ENCODE assay signal across 8 cellular contexts in the genomic region with DNA sequence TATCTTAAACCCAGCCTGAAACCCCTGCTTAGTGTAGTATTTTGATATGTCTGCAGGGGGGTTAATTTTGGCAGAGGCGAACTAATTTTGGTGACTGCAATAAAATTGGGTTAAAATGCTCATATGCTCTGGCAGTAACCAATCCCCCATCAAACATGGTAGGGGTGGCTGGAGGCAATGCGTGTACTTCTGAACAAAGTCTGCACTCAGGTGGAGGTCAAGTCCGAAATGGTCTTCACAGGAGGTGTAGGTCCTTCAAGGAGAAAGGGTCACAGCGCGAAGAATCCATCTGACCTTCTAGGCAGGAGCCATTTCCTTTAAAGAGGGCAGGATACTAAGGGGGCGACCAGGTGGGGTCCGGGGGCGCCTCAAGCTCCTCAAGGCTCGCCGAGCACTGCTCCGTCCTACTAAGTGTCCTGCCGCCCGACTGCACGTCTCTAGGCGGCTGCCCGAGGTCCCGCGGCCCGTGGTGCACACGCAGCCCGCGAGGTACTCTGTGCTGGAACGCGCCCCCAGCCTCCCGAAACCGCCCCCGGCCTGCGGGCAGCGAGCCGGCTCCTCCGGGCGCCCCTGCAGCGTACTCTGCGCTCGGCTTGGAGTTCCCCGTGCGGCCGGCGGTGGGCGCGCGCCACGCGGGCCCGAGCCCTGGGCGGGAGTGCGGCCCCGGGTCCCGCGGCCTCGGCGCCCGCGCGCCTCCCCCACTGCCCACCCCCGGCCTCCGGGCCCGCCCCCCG. TPM values are rescaled to one million over a fixed set of nuclear protein-coding genes. Genes with fewer than 3 reads are reported as not detected.
DNase-seq lines count a peak whose midpoint lies in the region; ATAC-seq and TF ChIP-seq lines count a peak whose summit lies in the region.

No MANE protein-coding gene starts in this region.

- no peaks in the 10 kb centered on the region for H3K9me3 ChIP-seq in BE2C
- no peaks in the 10 kb centered on the region for H3K9me3 ChIP-seq in PC-3 (ENCODE audit: low read length)
- H3K9me3 ChIP-seq in iPS-15b (ENCODE audit: control insufficient read depth, insufficient read depth, low read length): no peaks in the 10 kb centered on the region

- H3K9me2 ChIP-seq in PC-3 (replicated peaks; ENCODE audit: low read length): no peaks in the 10 kb centered on the region

- H3K4me3 ChIP-seq in BE2C (ENCODE audit: low read depth, low read length) (peak overlapping the region; percentile 56), PC-3 (ENCODE audit: low read length) (no peak overlapping the region), iPS-15b (ENCODE audit: low read depth, low read length) (peak overlapping the region; percentile 59), skin epidermis (peak overlapping the region; percentile 42 to 70 (median 67))

- H3K27ac Mint-ChIP-seq in activated naive CD8-positive, alpha-beta T cell treated with anti-CD3 and anti-CD28 coated beads for 36 hours: peak overlapping the region; percentile 73

- peaks cover 4% of the 10 kb centered on the region; the same call in 1 of the 2 replicates for H4K20me1 ChIP-seq in PC-3 (ENCODE audit: low read length)

- H3K27me3 Mint-ChIP-seq in activated naive CD8-positive, alpha-beta T cell treated with anti-CD3 and anti-CD28 coated beads for 36 hours: peaks cover 43% of the 10 kb centered on the region

- H3K27me3 ChIP-seq in BE2C (no peaks in the 10 kb centered on the region), PC-3 (ENCODE audit: low read length) (peaks cover 92% of the 10 kb centered on the region), iPS-15b (ENCODE audit: control insufficient read depth, insufficient read depth, low read length) (peaks cover 37% of the 10 kb centered on the region)

- H3K36me3 Mint-ChIP-seq in activated naive CD8-positive, alpha-beta T cell treated with anti-CD3 and anti-CD28 coated beads for 36 hours: peaks cover 2% of the 10 kb centered on the region

- CTCF ChIA-PET in PC-3 (lab: Charles Lee): interaction anchor here (0.7 to 1.2 kb wide), 5 partner anchors 32 to 314 kb away, joined by 3 to 16 read pairs (median 4); no protein-coding TSS in a partner anchor

- H3K27ac ChIP-seq in PC-3 (ENCODE audit: low read length) (no peak overlapping the region), skin epidermis (peak overlapping the region in 12 of 21 experiments; percentile 7 to 91 (median 78))

- H3K9me3 Mint-ChIP-seq in activated naive CD8-positive, alpha-beta T cell treated with anti-CD3 and anti-CD28 coated beads for 36 hours: no peaks in the 10 kb centered on the region

- peak; percentile 57 for DNase-seq in BE2C
- DNase-seq in GM20000 (ENCODE audit: low spot score): peak; percentile 78
- DNase-seq in PC-3: no peak
- peak; percentile 71 for DNase-seq in activated naive CD8-positive, alpha-beta T cell treated with anti-CD3 and anti-CD28 coated beads for 36 hours
- DNase-seq in NCI-H446 (lab: John Stamatoyannopoulos, UW): no peak

- 0 out of 2 replicates have a peak, but pooled peaks have one; percentile 10 for TF ChIP-seq CTCF in BE2C (IDR thresholded peaks at IDR 0.05; ENCODE audit: low read depth, low read length)
- peak; percentile 28 for TF ChIP-seq CTCF in GM20000 (IDR thresholded peaks at IDR 0.05; ENCODE audit: extremely low read depth, missing control alignments)
- no peak for TF ChIP-seq CTCF in PC-3 (conservative IDR thresholded peaks at IDR 0.05; ENCODE audit: low read depth, low read length)

- intact Hi-C loops in PC-3 (cut with micrococcal nuclease): loop anchor here (5.0 kb wide), 1 partner anchor 585 kb away; no protein-coding TSS in a partner anchor

- H3K9ac ChIP-seq in PC-3 (ENCODE audit: low read length) (no peak overlapping the region), iPS-15b (ENCODE audit: low read depth, low read length) (no peak overlapping the region)

- POLR2A ChIA-PET in PC-3 (lab: Charles Lee; ENCODE audit: unreplicated experiment): interaction anchor here (0.6 kb wide), 1 partner anchor 302 kb away, joined by 4 read pairs; no protein-coding TSS in a partner anchor

- no TSS peak for BruUV-seq in PC-3 (replicated peaks; lab: Mats Ljungman, UMichigan)

- peak overlapping the region; percentile 81 for H3K4me3 Mint-ChIP-seq in activated naive CD8-positive, alpha-beta T cell treated with anti-CD3 and anti-CD28 coated beads for 36 hours

- H3K4me1 ChIP-seq in BE2C (peaks cover 21% of the 10 kb centered on the region), PC-3 (ENCODE audit: insufficient read depth, low read length) (no peaks in the 10 kb centered on the region), iPS-15b (ENCODE audit: control insufficient read depth, insufficient read depth, low read length) (peaks cover 8% of the 10 kb centered on the region)

- ATAC-seq in PC-3 (no peak), GM21737 (IDR thresholded peaks at IDR 0.05; ENCODE audit: unreplicated experiment) (no peak)

- peak overlapping the region; percentile 64; the same call in 1 of the 2 replicates for H3K4me2 ChIP-seq in PC-3 (ENCODE audit: low read length)

- H3K36me3 ChIP-seq in BE2C: no peaks in the 10 kb centered on the region
- no peaks in the 10 kb centered on the region for H3K36me3 ChIP-seq in PC-3 (ENCODE audit: low read depth, low read length)
- no peaks in the 10 kb centered on the region for H3K36me3 ChIP-seq in iPS-15b (ENCODE audit: control insufficient read depth, insufficient read depth, low read length)

- H3K4me1 Mint-ChIP-seq in activated naive CD8-positive, alpha-beta T cell treated with anti-CD3 and anti-CD28 coated beads for 36 hours: peaks cover 38% of the 10 kb centered on the region

- peaks cover 4% of the 10 kb centered on the region for H3F3A ChIP-seq in PC-3 (ENCODE audit: low read length, unreplicated experiment)

- H2AFZ ChIP-seq in PC-3 (ENCODE audit: low read length): no peak overlapping the region

- no peaks in the 10 kb centered on the region for H3K79me2 ChIP-seq in PC-3 (ENCODE audit: low read length)

RNA-seq across cellular contexts. Expression of gene LDLRAD4, which starts 1.7 kb away (rescaled TPM):
- polyA plus RNA-seq in BE2C (2012; ENCODE audit: insufficient read depth, insufficient read length, low read depth): 4.0 TPM
- total RNA-seq in PC-3 (2014; rRNA removed): not detected in 2 replicates
- 10 to 100 TPM; 27.4 to 27.5 TPM for total RNA-seq in activated naive CD8-positive, alpha-beta T cell treated with anti-CD3 and anti-CD28 coated beads for 36 hours

Comparison
In these comparisons a context has a peak if more than half of its experiments do, and no peak if none do; other contexts are left out.
1. DNase-seq: peak in BE2C (single experiment), GM20000 (single experiment) and activated naive CD8-positive, alpha-beta T cell treated with anti-CD3 and anti-CD28 coated beads for 36 hours (single experiment); none in PC-3 (single experiment) and NCI-H446 (0 of 2).
2. RNA of gene LDLRAD4, which starts 1.7 kb away (total RNA-seq): 27.4 to 27.5 TPM in activated naive CD8-positive, alpha-beta T cell treated with anti-CD3 and anti-CD28 coated beads for 36 hours; not detected in PC-3; every median in the first group is over 10 times any median in the second.